Comparison of ENCODE assay signal across 27 cellular contexts in the genomic region with DNA sequence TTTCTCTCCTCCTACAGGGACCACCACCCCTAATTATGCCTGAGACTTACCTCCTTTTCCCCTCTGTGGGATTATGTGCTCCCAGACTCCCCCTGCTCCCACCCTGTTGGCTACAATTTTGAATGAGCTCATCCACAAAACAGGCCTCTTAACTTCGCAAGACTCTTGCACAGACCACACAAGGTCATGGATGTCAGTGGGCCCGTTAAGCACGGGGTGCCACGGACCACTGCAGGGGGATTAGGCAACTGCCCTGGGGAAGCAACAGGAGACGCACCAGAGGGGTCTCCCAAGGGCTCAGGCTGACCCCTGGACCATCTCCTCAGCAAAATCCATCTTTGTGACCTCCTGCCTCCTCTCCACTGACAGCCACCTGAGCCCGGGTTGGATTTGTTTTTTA. TPM values are rescaled to one million over a fixed set of nuclear protein-coding genes. Genes with fewer than 3 reads are reported as not detected.
"Had no signal": no experiment of that assay in that cellular context is flagged by ENCODE, and none has a peak within 500 bp of the region (broad histone marks: within the 10 kb centered on the region; RNA-seq: fewer than 3 reads in every experiment).

No MANE protein-coding gene starts in this region.

- FAIRE-seq: colon had no signal

- H2AFZ ChIP-seq: parathyroid adenoma had no signal

- H3K9me3 ChIP-seq: esophagus muscularis mucosa, gastroesophageal sphincter, psoas muscle, right lobe of liver, tibial artery, upper lobe of right lung, vagina had no signal

- H3K4me1 ChIP-seq: parathyroid adenoma, psoas muscle, right lobe of liver had no signal

- H3K4me3 Mint-ChIP-seq: dendritic cell treated with granulocyte-macrophage colony-stimulating factor and Interleukin-4, amounts not matched to agents 40 ng/mL and 50 ng/mL, for 4 days; effector memory CD8-positive, alpha-beta T cell; immature natural killer cell; natural killer cell; stimulated activated memory B cell treated with anti-CD40 and anti-IgM and Interleukin-4, amounts not matched to agents 10 μg/mL and 1 μg/mL and 100 μg/mL, for 72 hours; stimulated activated naive CD8-positive, alpha-beta T cell treated with anti-CD3 and anti-CD28 coated beads, Interleukin-15, Interleukin-2, amounts not matched to agents 100 ng/mL and 50 ng/mL, for 24 hours had no signal

- H3K79me2 ChIP-seq: parathyroid adenoma had no signal

- H3K4me3 ChIP-seq: esophagus muscularis mucosa, gastroesophageal sphincter, psoas muscle, right lobe of liver, spleen, tibial artery, upper lobe of right lung, vagina had no signal

- DNase-seq: effector memory CD8-positive, alpha-beta T cell; foreskin fibroblast; glutamatergic neuron; immature natural killer cell; left colon; left ventricle myocardium superior; natural killer cell; occipital lobe; psoas muscle; retina; right lobe of liver; spleen; stimulated activated CD4-positive, alpha-beta T cell treated with anti-CD3 and anti-CD28 coated beads, Interleukin-15, amount 100 ng/mL, for 24 hours; stimulated activated CD4-positive, alpha-beta T cell treated with anti-CD3 and anti-CD28 coated beads, Interleukin-1b, Interleukin-23, amount 100 ng/mL, for 48 hours; stimulated activated CD4-positive, alpha-beta T cell treated with anti-CD3 and anti-CD28 coated beads, Interleukin-4, amount 100 ng/mL, for 24 hours; tibial artery; upper lobe of right lung had no signal

- ATAC-seq: effector memory CD8-positive, alpha-beta T cell; gastroesophageal sphincter; left colon; left ventricle myocardium superior; natural killer cell; psoas muscle; right lobe of liver; stimulated activated memory B cell treated with anti-CD40 and anti-IgM and Interleukin-4, amounts not matched to agents 10 μg/mL and 1 μg/mL and 100 μg/mL, for 72 hours; upper lobe of right lung had no signal

- H3K27me3 ChIP-seq: right lobe of liver, tibial artery, upper lobe of right lung, vagina had no signal

- H3K27ac ChIP-seq: epithelial cell of prostate, esophagus muscularis mucosa, gastroesophageal sphincter, parathyroid adenoma, psoas muscle, right lobe of liver, spleen, tibial artery, upper lobe of right lung, vagina had no signal

- H3K9me3 Mint-ChIP-seq: dendritic cell treated with granulocyte-macrophage colony-stimulating factor and Interleukin-4, amounts not matched to agents 40 ng/mL and 50 ng/mL, for 4 days; effector memory CD8-positive, alpha-beta T cell; immature natural killer cell; natural killer cell; stimulated activated memory B cell treated with anti-CD40 and anti-IgM and Interleukin-4, amounts not matched to agents 10 μg/mL and 1 μg/mL and 100 μg/mL, for 72 hours; stimulated activated naive CD8-positive, alpha-beta T cell treated with anti-CD3 and anti-CD28 coated beads, Interleukin-15, Interleukin-2, amounts not matched to agents 100 ng/mL and 50 ng/mL, for 24 hours had no signal

- H3K4me1 Mint-ChIP-seq: immature natural killer cell; natural killer cell; stimulated activated memory B cell treated with anti-CD40 and anti-IgM and Interleukin-4, amounts not matched to agents 10 μg/mL and 1 μg/mL and 100 μg/mL, for 72 hours had no signal

- H3K9ac ChIP-seq: parathyroid adenoma had no signal

- H3K36me3 Mint-ChIP-seq: immature natural killer cell; natural killer cell; stimulated activated memory B cell treated with anti-CD40 and anti-IgM and Interleukin-4, amounts not matched to agents 10 μg/mL and 1 μg/mL and 100 μg/mL, for 72 hours had no signal

- H3K36me3 ChIP-seq: esophagus muscularis mucosa, gastroesophageal sphincter, right lobe of liver, spleen, tibial artery, upper lobe of right lung, vagina had no signal

- H3K27ac Mint-ChIP-seq: dendritic cell treated with granulocyte-macrophage colony-stimulating factor and Interleukin-4, amounts not matched to agents 40 ng/mL and 50 ng/mL, for 4 days; effector memory CD8-positive, alpha-beta T cell; natural killer cell; stimulated activated memory B cell treated with anti-CD40 and anti-IgM and Interleukin-4, amounts not matched to agents 10 μg/mL and 1 μg/mL and 100 μg/mL, for 72 hours; stimulated activated naive CD8-positive, alpha-beta T cell treated with anti-CD3 and anti-CD28 coated beads, Interleukin-15, Interleukin-2, amounts not matched to agents 100 ng/mL and 50 ng/mL, for 24 hours had no signal

RNA-seq across cellular contexts. Expression of gene COL13A1, which starts 42.1 kb away (rescaled TPM):
- total RNA-seq: mesenteric fat pad, vagina had no signal
